Comparison of ENCODE assay signal across 1 cellular context in genomic region chr20:10263385-10264165, GRCh38.
TF ChIP-seq lines count a peak whose summit lies in the region.

No MANE protein-coding gene starts in this region.

TF ChIP-seq in GM23338, 12 proteins besides CTCF, POLR2A, EP300 and RAD21 (continued from another document):
- TF ChIP-seq ZNF462 (CRISPR knock-in tag; IDR thresholded peaks at IDR 0.05) (no peak), ZNF331 (CRISPR knock-in tag; IDR thresholded peaks at IDR 0.05; ENCODE audit: low read depth) (no peak), STAT1 (IDR thresholded peaks at IDR 0.05; ENCODE audit: unreplicated experiment) (no peak), CREB1 (CRISPR knock-in tag; IDR thresholded peaks at IDR 0.05; ENCODE audit: low read depth) (no peak), EZH2phosphoT487 (IDR thresholded peaks at IDR 0.05; ENCODE audit: unreplicated experiment) (no peak), POLR2AphosphoS5 (IDR thresholded peaks at IDR 0.05; ENCODE audit: low read depth) (no peak), ETS1 (IDR thresholded peaks at IDR 0.05) (no peak), JUNB (IDR thresholded peaks at IDR 0.05; ENCODE audit: unreplicated experiment) (no peak), NANOG (IDR thresholded peaks at IDR 0.05; ENCODE audit: borderline replicate concordance) (no peak)
